ENCODE assay signal across 18 cellular contexts in genomic region chr11:68042219-68043028, GRCh38. TPM values are rescaled to one million over a fixed set of nuclear protein-coding genes. Genes with fewer than 3 reads are reported as not detected.
A peak's percentile ranks its signal among the peaks of the same experiment; 100 is the strongest.
DNase-seq lines count a peak whose midpoint lies in the region; ATAC-seq, FAIRE-seq and TF ChIP-seq lines count a peak whose summit lies in the region.
"Had no signal": no experiment of that assay in that cellular context is flagged by ENCODE, and none has a peak within 500 bp of the region (broad histone marks: within the 10 kb centered on the region; RNA-seq: fewer than 3 reads in every experiment).

No MANE protein-coding gene starts in this region.

- no peak for TF ChIP-seq CTCF in A549 (IDR thresholded peaks at IDR 0.05)

- no peaks in the 10 kb centered on the region for H3K9me3 Mint-ChIP-seq in CD8-positive, alpha-beta memory T cell
- H3K9me3 Mint-ChIP-seq: activated CD4-positive, alpha-beta memory T cell treated with anti-CD3 and anti-CD28 coated beads for 36 hours; endodermal cell; immature natural killer cell had no signal

- H3K4me1 Mint-ChIP-seq in CD8-positive, alpha-beta memory T cell = peaks cover 12 to 27% (median 15%) of the 10 kb centered on the region in 3 donors

- peak overlapping the region in 3 of 8 donors; percentile 52 to 72 (median 56) for H3K27ac Mint-ChIP-seq in CD8-positive, alpha-beta memory T cell
- H3K27ac Mint-ChIP-seq: activated CD4-positive, alpha-beta memory T cell treated with anti-CD3 and anti-CD28 coated beads for 36 hours had no signal

- H3K36me3 ChIP-seq in CD8-positive, alpha-beta memory T cell (ENCODE audit: insufficient read depth, low read length) = no peaks in the 10 kb centered on the region
- H3K36me3 ChIP-seq in adipocyte (ENCODE audit: control insufficient read depth, insufficient read depth, low read length, severe bottlenecking) = peaks cover 14% of the 10 kb centered on the region
- no peaks in the 10 kb centered on the region for H3K36me3 ChIP-seq in neuronal stem cell (replicated peaks in 1 of 2; ENCODE audit: control insufficient read depth in 2 of 2, insufficient read depth in 2 of 2, low read length in 2 of 2)
- H3K36me3 ChIP-seq: breast epithelium, gastrocnemius medialis had no signal

- no peaks in the 10 kb centered on the region for H3K27me3 ChIP-seq in CD8-positive, alpha-beta memory T cell (ENCODE audit: insufficient read depth, low read length, poor library complexity, severe bottlenecking)
- H3K27me3 ChIP-seq in adipocyte (replicated peaks; ENCODE audit: control insufficient read depth, insufficient read depth, low read length) (no peaks in the 10 kb centered on the region), neuronal stem cell (ENCODE audit: control insufficient read depth in 3 of 3, insufficient read depth in 3 of 3, low read depth in 1 of 3, low read length in 3 of 3) (no peaks in the 10 kb centered on the region)
- H3K27me3 ChIP-seq: breast epithelium, gastrocnemius medialis had no signal

- H4K8ac ChIP-seq in neuronal stem cell (ENCODE audit: low read depth, low read length) = no peak overlapping the region

- peaks cover 0 to 38% (median 0%) of the 10 kb centered on the region in 3 donors for H3K36me3 Mint-ChIP-seq in CD8-positive, alpha-beta memory T cell
- H3K36me3 Mint-ChIP-seq: immature natural killer cell had no signal

- peak overlapping the region; percentile 58 for H3K18ac ChIP-seq in neuronal stem cell (ENCODE audit: low read length)

- peak overlapping the region; percentile 84 for H2AFZ ChIP-seq in neuronal stem cell (ENCODE audit: low read length)

- peak overlapping the region; percentile 64 for H3K14ac ChIP-seq in neuronal stem cell (ENCODE audit: low read length)

- H4K91ac ChIP-seq in neuronal stem cell (ENCODE audit: low read depth, low read length, poor library complexity) = no peak overlapping the region

- peak overlapping the region; percentile 40 for H2AK5ac ChIP-seq in neuronal stem cell (ENCODE audit: low read depth, low read length)

- peaks cover 48% of the 10 kb centered on the region for H3K4me1 ChIP-seq in A549
- peaks cover 34% of the 10 kb centered on the region for H3K4me1 ChIP-seq in CD8-positive, alpha-beta memory T cell (ENCODE audit: insufficient read depth, low read length)
- peaks cover 37% of the 10 kb centered on the region for H3K4me1 ChIP-seq in adipocyte (ENCODE audit: control insufficient read depth, insufficient read depth, low read length)
- peaks cover 13 to 32% of the 10 kb centered on the region in 2 donors for H3K4me1 ChIP-seq in neuronal stem cell (ENCODE audit: control insufficient read depth in 2 of 2, insufficient read depth in 1 of 2, low read depth in 1 of 2, low read length in 2 of 2)

- TF ChIP-seq EP300 in A549 (IDR thresholded peaks at IDR 0.05) = no peak

- H3K9me3 ChIP-seq in A549 (no peaks in the 10 kb centered on the region), adipocyte (ENCODE audit: control insufficient read depth, low read length) (no peaks in the 10 kb centered on the region), neuronal stem cell (replicated peaks in 1 of 2; ENCODE audit: control insufficient read depth in 2 of 2, insufficient read depth in 1 of 2, low read depth in 1 of 2, low read length in 2 of 2) (no peaks in the 10 kb centered on the region)
- no peaks in the 10 kb centered on the region for H3K9me3 ChIP-seq in CD8-positive, alpha-beta memory T cell (ENCODE audit: low read length)
- H3K9me3 ChIP-seq: breast epithelium, gastrocnemius medialis had no signal

- ATAC-seq in A549 (no peak), GM19035 (IDR thresholded peaks at IDR 0.05; ENCODE audit: unreplicated experiment) (no peak)
- ATAC-seq: gastrocnemius medialis had no signal

- H3K4me3 ChIP-seq in A549 (no peak overlapping the region), adipocyte (ENCODE audit: low read length) (no peak overlapping the region), neuronal stem cell (ENCODE audit: low read length in 2 of 2) (no peak overlapping the region)
- no peak overlapping the region for H3K4me3 ChIP-seq in CD8-positive, alpha-beta memory T cell (ENCODE audit: low read length)
- H3K4me3 ChIP-seq: breast epithelium, gastrocnemius medialis had no signal

- 87% methylated on average over 12 of the region's 27 CpGs for WGBS in A549 (ENCODE audit: missing lambda C conversion rate)
- no CpG with 5 or more reads among the region's 27 CpGs for WGBS in neuronal stem cell (ENCODE audit: extremely low coverage in 2 of 2, insufficient read length in 2 of 2, insufficient replicate concordance in 1 of 2), 2 donors

- H3K4me2 ChIP-seq in A549 (peak overlapping the region; percentile 47; the same call in 2 of the 3 replicates), neuronal stem cell (ENCODE audit: insufficient read depth, low read length, poor library complexity, severe bottlenecking) (no peak overlapping the region)

- FAIRE-seq in A549 (lab: Jason Lieb, UNC) = no peak

- TF ChIP-seq POLR2A in A549 (IDR thresholded peaks at IDR 0.05; ENCODE audit: low read length) = no peak

- POLR2A ChIA-PET in A549 (lab: Yijun Ruan, JAX) = interaction anchor here (0.7 to 2.5 kb wide), 3 partner anchors 28 to 32 kb away, joined by 3 to 9 read pairs (median 4); partner anchors contain the start of gene ALDH3B1
- POLR2A ChIA-PET in CD8-positive, alpha-beta memory T cell (lab: Charles Lee) = interaction anchor here (2.5 kb wide), 1 partner anchor 12 kb away, joined by 7 read pairs; the partner anchor contains the start of gene NDUFS8

- H2BK5ac ChIP-seq in neuronal stem cell (ENCODE audit: low read length) = no peak overlapping the region

- peak overlapping the region; percentile 67 for H3K9ac ChIP-seq in adipocyte (ENCODE audit: low read length)
- no peak overlapping the region for H3K9ac ChIP-seq in neuronal stem cell (ENCODE audit: low read depth, low read length, poor library complexity)

- CTCF ChIA-PET in A549 (lab: Yijun Ruan, JAX) = interaction anchor here (0.7 to 7.3 kb wide), 11 partner anchors 10 to 166 kb away, joined by 3 to 60 read pairs (median 5); partner anchors contain the start of gene ALDH3B1
- CTCF ChIA-PET in CD8-positive, alpha-beta memory T cell (lab: Charles Lee) = no interaction called here

- peak overlapping the region; percentile 30 for H2BK12ac ChIP-seq in neuronal stem cell (ENCODE audit: low read length)

- TF ChIP-seq RAD21 in A549 (conservative IDR thresholded peaks at IDR 0.05 in 1 of 2, IDR thresholded peaks at IDR 0.05 in 1 of 2) = no peak

- DNase-seq in A549 (ENCODE audit: low read depth in 1 of 2, low spot score in 1 of 2) (no peak), adipocyte (ENCODE audit: low read depth) (no peak), neuronal stem cell (ENCODE audit: low spot score) (no peak), NCI-H345 (lab: John Stamatoyannopoulos, UW) (no peak), NCI-H226 (no peak), NCI-H1092 (lab: John Stamatoyannopoulos, UW) (no peak)
- DNase-seq in CD8-positive, alpha-beta memory T cell = peak in 1 of 5 donors; percentile 43
- DNase-seq: activated CD4-positive, alpha-beta memory T cell treated with anti-CD3 and anti-CD28 coated beads for 36 hours; AML-193; endodermal cell; gastrocnemius medialis; immature natural killer cell; KG1; NCI-H146; NCI-H524 treated with DMSO at 0.1 percent for 48 hours; occipital lobe had no signal

- peak overlapping the region in 1 of 7 donors; percentile 54 for H3K4me3 Mint-ChIP-seq in CD8-positive, alpha-beta memory T cell
- H3K4me3 Mint-ChIP-seq: endodermal cell had no signal

- peaks cover 2% of the 10 kb centered on the region for H3K79me1 ChIP-seq in neuronal stem cell (ENCODE audit: low read depth, low read length)

- H2BK15ac ChIP-seq in neuronal stem cell (ENCODE audit: low read length) = peak overlapping the region; percentile 43

- H3K27ac ChIP-seq in A549 (peak overlapping the region; percentile 60 to 96; a peak in 5 of 6 replicates), neuronal stem cell (replicated peaks; ENCODE audit: low read length) (no peak overlapping the region)
- H3K27ac ChIP-seq in CD8-positive, alpha-beta memory T cell (ENCODE audit: low read depth, low read length) = peak overlapping the region; percentile 61

- H2BK120ac ChIP-seq in neuronal stem cell (ENCODE audit: low read depth, low read length) = no peak overlapping the region

- no peaks in the 10 kb centered on the region for H3K27me3 Mint-ChIP-seq in CD8-positive, alpha-beta memory T cell
- H3K27me3 Mint-ChIP-seq: activated CD4-positive, alpha-beta memory T cell treated with anti-CD3 and anti-CD28 coated beads for 36 hours had no signal

- H3K23ac ChIP-seq in neuronal stem cell (ENCODE audit: low read depth, low read length, poor library complexity) = no peak overlapping the region

- no peak overlapping the region for H3K4ac ChIP-seq in neuronal stem cell (ENCODE audit: low read length)

RNA-seq across cellular contexts. Expression of gene TCIRG1, which starts 3.6 kb away (rescaled TPM):
- 36.3 and 49.4 TPM in 2 replicates for polyA plus RNA-seq in A549 (2011; rRNA removed)
- polyA plus RNA-seq in A549 (2012; cell fraction: cytosol; rRNA removed) = 99.5 and 132 TPM in 2 replicates
- 1,336 and 1,871 TPM in 2 replicates for polyA plus RNA-seq in A549 (2012; cell fraction: nucleus; rRNA removed)
- 94.9 to 120 TPM (median 115 TPM) in 3 replicates for polyA plus RNA-seq in A549 (2017; fragmentation: RNase III; extraction: RNeasy Plus Mini Kit Qiagen cat#74134 plus additional on column Dnase treatment)
- polyA minus RNA-seq in A549 (2011; rRNA and poly(A)+ RNA removed) = 33.0 and 50.4 TPM in 2 replicates
- 100 to 1,000 TPM; 108 to 126 TPM for total RNA-seq in CD8-positive, alpha-beta memory T cell
- 48.1 TPM for polyA plus RNA-seq in CD8-positive, alpha-beta memory T cell
- 5.7 TPM for polyA plus RNA-seq in neuronal stem cell (2013, experiment 1 of 2)
- 4.8 TPM for polyA plus RNA-seq in neuronal stem cell (2013, experiment 2 of 2)

RNA-seq across cellular contexts. Expression of gene NDUFS8, which starts 11.9 kb away (rescaled TPM):
- polyA plus RNA-seq in A549 (2011; rRNA removed) = 71.0 and 73.7 TPM in 2 replicates
- 361 and 428 TPM in 2 replicates for polyA plus RNA-seq in A549 (2012; cell fraction: cytosol; rRNA removed)
- 379 and 494 TPM in 2 replicates for polyA plus RNA-seq in A549 (2012; cell fraction: nucleus; rRNA removed)
- polyA plus RNA-seq in A549 (2017; fragmentation: RNase III; extraction: RNeasy Plus Mini Kit Qiagen cat#74134 plus additional on column Dnase treatment) = 283 to 300 TPM (median 298 TPM) in 3 replicates
- 93.4 and 105 TPM in 2 replicates for polyA minus RNA-seq in A549 (2011; rRNA and poly(A)+ RNA removed)
- total RNA-seq in CD8-positive, alpha-beta memory T cell = 100 to 1,000 TPM; 132 to 140 TPM
- 170 TPM for polyA plus RNA-seq in CD8-positive, alpha-beta memory T cell
- 144 TPM for polyA plus RNA-seq in neuronal stem cell (2013, experiment 1 of 2)
- polyA plus RNA-seq in neuronal stem cell (2013, experiment 2 of 2) = 148 TPM

RNA-seq across cellular contexts. Expression of gene ALDH3B1, which starts 32.3 kb away (rescaled TPM):
- polyA plus RNA-seq in A549 (2011; rRNA removed) = 109 and 130 TPM in 2 replicates
- 155 and 214 TPM in 2 replicates for polyA plus RNA-seq in A549 (2012; cell fraction: cytosol; rRNA removed)
- polyA plus RNA-seq in A549 (2012; cell fraction: nucleus; rRNA removed) = 236 and 305 TPM in 2 replicates
- polyA plus RNA-seq in A549 (2017; fragmentation: RNase III; extraction: RNeasy Plus Mini Kit Qiagen cat#74134 plus additional on column Dnase treatment) = 93.7 to 104 TPM (median 94.4 TPM) in 3 replicates
- polyA minus RNA-seq in A549 (2011; rRNA and poly(A)+ RNA removed) = 46.0 and 65.0 TPM in 2 replicates
- under 1 TPM; 0.20 to 0.33 TPM for total RNA-seq in CD8-positive, alpha-beta memory T cell
- polyA plus RNA-seq in CD8-positive, alpha-beta memory T cell = 0.12 TPM
- 0.25 TPM for polyA plus RNA-seq in neuronal stem cell (2013, experiment 1 of 2)
- 0.22 TPM for polyA plus RNA-seq in neuronal stem cell (2013, experiment 2 of 2)
- total RNA-seq: activated CD4-positive, alpha-beta memory T cell treated with anti-CD3 and anti-CD28 coated beads for 36 hours had no signal

RNA-seq across cellular contexts. Expression of gene UNC93B1, which starts 38.5 kb away (rescaled TPM):
- polyA plus RNA-seq in A549 (2011; rRNA removed) (49.4 and 55.5 TPM in 2 replicates), A549 (2017; fragmentation: RNase III; extraction: RNeasy Plus Mini Kit Qiagen cat#74134 plus additional on column Dnase treatment) (43.7 to 51.2 TPM (median 47.1 TPM) in 3 replicates)
- polyA plus RNA-seq in A549 (2012; cell fraction: cytosol; rRNA removed) = 69.3 and 103 TPM in 2 replicates
- 270 and 373 TPM in 2 replicates for polyA plus RNA-seq in A549 (2012; cell fraction: nucleus; rRNA removed)
- 103 and 125 TPM in 2 replicates for polyA minus RNA-seq in A549 (2011; rRNA and poly(A)+ RNA removed)
- 10 to 100 TPM in 1 of 2 experiments, 1 to 10 TPM in 1; 9.8 to 11.1 TPM for total RNA-seq in CD8-positive, alpha-beta memory T cell
- 26.5 TPM for polyA plus RNA-seq in CD8-positive, alpha-beta memory T cell
- polyA plus RNA-seq in neuronal stem cell (2013, experiment 1 of 2) = 4.9 TPM
- polyA plus RNA-seq in neuronal stem cell (2013, experiment 2 of 2) = 4.6 TPM

Comparison
In these comparisons a context has a peak if more than half of its experiments do, and no peak if none do; other contexts are left out.
1. RNA of gene ALDH3B1, which starts 32.3 kb away (polyA plus RNA-seq): 93.7 to 305 TPM in A549; 0.12 TPM in CD8-positive, alpha-beta memory T cell (single experiment); every median in the first group is over 10 times any median in the second.